Comparison of ENCODE assay signal across 1 cellular context in the genomic region with DNA sequence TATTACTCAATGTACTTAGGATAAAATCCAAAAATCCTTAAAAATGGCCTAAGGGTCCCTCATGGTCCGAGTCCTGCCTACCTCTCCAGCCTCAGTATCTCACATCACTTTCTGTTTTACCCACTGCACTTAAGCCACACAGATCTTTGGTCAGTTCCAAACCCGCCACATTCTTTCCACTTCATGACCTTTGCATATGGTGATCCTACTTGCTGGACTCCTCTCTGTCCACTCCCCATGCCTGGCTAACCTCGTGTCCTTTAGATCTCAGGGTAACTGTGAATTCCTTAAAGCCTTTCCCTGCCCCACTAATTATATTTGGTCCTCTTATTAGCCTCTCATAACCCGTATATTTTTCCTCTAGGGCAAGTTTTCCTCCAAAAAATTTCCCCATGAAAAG.
A peak's percentile ranks its signal among the peaks of the same experiment; 100 is the strongest.
TF ChIP-seq lines count a peak whose summit lies in the region.

No MANE protein-coding gene starts in this region.

TF ChIP-seq in HepG2, 621 proteins besides CTCF, POLR2A, EP300 and RAD21 (continued from another document):
- TF ChIP-seq, protein P1, sequence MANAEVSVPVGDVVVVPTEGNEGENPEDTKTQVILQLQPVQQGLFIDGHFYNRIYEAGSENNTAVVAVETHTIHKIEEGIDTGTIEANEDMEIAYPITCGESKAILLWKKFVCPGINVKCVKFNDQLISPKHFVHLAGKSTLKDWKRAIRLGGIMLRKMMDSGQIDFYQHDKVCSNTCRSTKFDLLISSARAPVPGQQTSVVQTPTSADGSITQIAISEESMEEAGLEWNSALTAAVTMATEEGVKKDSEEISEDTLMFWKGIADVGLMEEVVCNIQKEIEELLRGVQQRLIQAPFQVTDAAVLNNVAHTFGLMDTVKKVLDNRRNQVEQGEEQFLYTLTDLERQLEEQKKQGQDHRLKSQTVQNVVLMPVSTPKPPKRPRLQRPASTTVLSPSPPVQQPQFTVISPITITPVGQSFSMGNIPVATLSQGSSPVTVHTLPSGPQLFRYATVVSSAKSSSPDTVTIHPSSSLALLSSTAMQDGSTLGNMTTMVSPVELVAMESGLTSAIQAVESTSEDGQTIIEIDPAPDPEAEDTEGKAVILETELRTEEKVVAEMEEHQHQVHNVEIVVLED (CRISPR knock-in tag; IDR thresholded peaks at IDR 0.05; ENCODE audit: borderline replicate concordance), result 0 out of 2 replicates have a peak, but pooled peaks have one; percentile 24
- TF ChIP-seq CENPT (CRISPR knock-in tag; IDR thresholded peaks at IDR 0.05; ENCODE audit: low read depth), result no peak
- TF ChIP-seq CBX5 (CRISPR knock-in tag; IDR thresholded peaks at IDR 0.05; ENCODE audit: borderline replicate concordance), result no peak
- TF ChIP-seq PTBP1 (IDR thresholded peaks at IDR 0.05; ENCODE audit: low read depth, low read length, poor library complexity, severe bottlenecking), result no peak
- no peak for TF ChIP-seq PAWR (CRISPR knock-in tag; IDR thresholded peaks at IDR 0.05; ENCODE audit: borderline replicate concordance)
- TF ChIP-seq, protein P2, sequence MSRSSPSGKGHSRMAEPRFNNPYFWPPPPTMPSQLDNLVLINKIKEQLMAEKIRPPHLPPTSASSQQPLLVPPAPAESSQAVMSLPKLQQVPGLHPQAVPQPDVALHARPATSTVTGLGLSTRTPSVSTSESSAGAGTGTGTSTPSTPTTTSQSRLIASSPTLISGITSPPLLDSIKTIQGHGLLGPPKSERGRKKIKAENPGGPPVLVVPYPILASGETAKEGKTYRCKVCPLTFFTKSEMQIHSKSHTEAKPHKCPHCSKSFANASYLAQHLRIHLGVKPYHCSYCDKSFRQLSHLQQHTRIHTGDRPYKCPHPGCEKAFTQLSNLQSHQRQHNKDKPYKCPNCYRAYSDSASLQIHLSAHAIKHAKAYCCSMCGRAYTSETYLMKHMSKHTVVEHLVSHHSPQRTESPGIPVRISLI (CRISPR knock-in tag; IDR thresholded peaks at IDR 0.05; ENCODE audit: borderline replicate concordance), result no peak
- no peak for TF ChIP-seq ZBTB1 (CRISPR knock-in tag; IDR thresholded peaks at IDR 0.05; ENCODE audit: borderline replicate concordance)
- TF ChIP-seq, protein P3, sequence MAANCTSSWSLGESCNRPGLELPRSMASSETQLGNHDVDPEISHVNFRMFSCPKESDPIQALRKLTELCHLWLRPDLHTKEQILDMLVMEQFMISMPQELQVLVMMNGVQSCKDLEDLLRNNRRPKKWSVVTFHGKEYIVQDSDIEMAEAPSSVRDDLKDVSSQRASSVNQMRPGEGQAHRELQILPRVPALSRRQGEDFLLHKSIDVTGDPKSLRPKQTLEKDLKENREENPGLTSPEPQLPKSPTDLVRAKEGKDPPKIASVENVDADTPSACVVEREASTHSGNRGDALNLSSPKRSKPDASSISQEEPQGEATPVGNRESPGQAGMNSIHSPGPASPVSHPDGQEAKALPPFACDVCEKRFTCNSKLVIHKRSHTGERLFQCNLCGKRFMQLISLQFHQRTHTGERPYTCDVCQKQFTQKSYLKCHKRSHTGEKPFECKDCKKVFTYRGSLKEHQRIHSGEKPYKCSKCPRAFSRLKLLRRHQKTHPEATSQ (CRISPR knock-in tag; IDR thresholded peaks at IDR 0.05; ENCODE audit: borderline replicate concordance), result no peak
- TF ChIP-seq, protein P4, sequence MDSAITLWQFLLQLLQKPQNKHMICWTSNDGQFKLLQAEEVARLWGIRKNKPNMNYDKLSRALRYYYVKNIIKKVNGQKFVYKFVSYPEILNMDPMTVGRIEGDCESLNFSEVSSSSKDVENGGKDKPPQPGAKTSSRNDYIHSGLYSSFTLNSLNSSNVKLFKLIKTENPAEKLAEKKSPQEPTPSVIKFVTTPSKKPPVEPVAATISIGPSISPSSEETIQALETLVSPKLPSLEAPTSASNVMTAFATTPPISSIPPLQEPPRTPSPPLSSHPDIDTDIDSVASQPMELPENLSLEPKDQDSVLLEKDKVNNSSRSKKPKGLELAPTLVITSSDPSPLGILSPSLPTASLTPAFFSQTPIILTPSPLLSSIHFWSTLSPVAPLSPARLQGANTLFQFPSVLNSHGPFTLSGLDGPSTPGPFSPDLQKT (CRISPR knock-in tag; IDR thresholded peaks at IDR 0.05; ENCODE audit: borderline replicate concordance), result no peak
- TF ChIP-seq MAZ (IDR thresholded peaks at IDR 0.05; ENCODE audit: borderline replicate concordance, low read depth, low read length), result no peak
- TF ChIP-seq MAZ (CRISPR knock-in tag; IDR thresholded peaks at IDR 0.05; ENCODE audit: low read depth), result no peak
- TF ChIP-seq, protein P5, sequence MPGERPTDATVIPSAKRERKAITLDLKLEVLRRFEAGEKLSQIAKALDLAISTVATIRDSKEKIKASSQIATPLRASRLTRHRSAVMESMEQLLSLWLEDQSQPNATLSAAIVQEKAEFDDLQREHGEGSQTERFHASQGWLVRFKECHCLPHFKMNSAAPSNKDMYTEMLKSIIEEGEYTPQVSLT (CRISPR knock-in tag; IDR thresholded peaks at IDR 0.05; ENCODE audit: borderline replicate concordance, low read depth), result no peak
- TF ChIP-seq PHB2 (IDR thresholded peaks at IDR 0.05; ENCODE audit: partially characterized antibody), result no peak
- peak; percentile 38; the same call in 1 of the 2 replicates for TF ChIP-seq HNF4A (CRISPR knock-in tag; IDR thresholded peaks at IDR 0.05)
- peak; percentile 37; the same call in 1 of the 3 replicates for TF ChIP-seq MXI1 (IDR thresholded peaks at IDR 0.05; ENCODE audit: borderline replicate concordance, low read depth, low read length)
- TF ChIP-seq KLF15 (CRISPR knock-in tag; IDR thresholded peaks at IDR 0.05; ENCODE audit: borderline replicate concordance), result no peak
- TF ChIP-seq, protein P6, sequence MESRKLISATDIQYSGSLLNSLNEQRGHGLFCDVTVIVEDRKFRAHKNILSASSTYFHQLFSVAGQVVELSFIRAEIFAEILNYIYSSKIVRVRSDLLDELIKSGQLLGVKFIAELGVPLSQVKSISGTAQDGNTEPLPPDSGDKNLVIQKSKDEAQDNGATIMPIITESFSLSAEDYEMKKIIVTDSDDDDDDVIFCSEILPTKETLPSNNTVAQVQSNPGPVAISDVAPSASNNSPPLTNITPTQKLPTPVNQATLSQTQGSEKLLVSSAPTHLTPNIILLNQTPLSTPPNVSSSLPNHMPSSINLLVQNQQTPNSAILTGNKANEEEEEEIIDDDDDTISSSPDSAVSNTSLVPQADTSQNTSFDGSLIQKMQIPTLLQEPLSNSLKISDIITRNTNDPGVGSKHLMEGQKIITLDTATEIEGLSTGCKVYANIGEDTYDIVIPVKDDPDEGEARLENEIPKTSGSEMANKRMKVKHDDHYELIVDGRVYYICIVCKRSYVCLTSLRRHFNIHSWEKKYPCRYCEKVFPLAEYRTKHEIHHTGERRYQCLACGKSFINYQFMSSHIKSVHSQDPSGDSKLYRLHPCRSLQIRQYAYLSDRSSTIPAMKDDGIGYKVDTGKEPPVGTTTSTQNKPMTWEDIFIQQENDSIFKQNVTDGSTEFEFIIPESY (CRISPR knock-in tag; IDR thresholded peaks at IDR 0.05), result peak; percentile 85
- no peak for TF ChIP-seq HOXA3 (CRISPR knock-in tag; IDR thresholded peaks at IDR 0.05)
